Comparison of ENCODE assay signal across 8 cellular contexts in genomic region chr10:132904169-132904813, GRCh38. TPM values are rescaled to one million over a fixed set of nuclear protein-coding genes. Genes with fewer than 3 reads are reported as not detected.
DNase-seq lines count a peak whose midpoint lies in the region; ATAC-seq, FAIRE-seq and TF ChIP-seq lines count a peak whose summit lies in the region.

No MANE protein-coding gene starts in this region.

- H3K27me3 ChIP-seq in BJ (ENCODE audit: control insufficient read depth, insufficient read depth, low read length) (no peaks in the 10 kb centered on the region), Panc1 (ENCODE audit: control insufficient read depth, insufficient read depth, low read length) (peaks cover 7% of the 10 kb centered on the region), brain microvascular endothelial cell (replicated peaks) (no peaks in the 10 kb centered on the region)

- no peak overlapping the region for H3K4me3 Mint-ChIP-seq in stimulated activated naive B cell treated with anti-CD40 and anti-IgM and Interleukin-4, amounts not matched to agents 10 μg/mL and 1 μg/mL and 100 μg/mL, for 72 hours

- in situ Hi-C loops in Panc1 (cut with HindIII; ENCODE audit: low pct_unique_long_range_greater_than_20kb, low sequenced_read_pairs) (no loop called here), brain microvascular endothelial cell (cut with HindIII; ENCODE audit: low pct_ligation_motif_present, low sequenced_read_pairs) (no loop called here)

- H3K9me3 Mint-ChIP-seq in stimulated activated naive B cell treated with anti-CD40 and anti-IgM and Interleukin-4, amounts not matched to agents 10 μg/mL and 1 μg/mL and 100 μg/mL, for 72 hours = peaks cover 9 to 13% of the 10 kb centered on the region in 2 donors

- H3K27ac Mint-ChIP-seq in stimulated activated naive B cell treated with anti-CD40 and anti-IgM and Interleukin-4, amounts not matched to agents 10 μg/mL and 1 μg/mL and 100 μg/mL, for 72 hours = no peak overlapping the region

- no peaks in the 10 kb centered on the region; the same call in 1 of the 2 replicates for H3K9me3 ChIP-seq in Panc1 (ENCODE audit: control insufficient read depth, insufficient read depth, low read depth, low read length)

- ATAC-seq in Panc1 (peak; percentile 91), GM19463 (IDR thresholded peaks at IDR 0.05; ENCODE audit: unreplicated experiment) (no peak)
- ATAC-seq in stimulated activated naive B cell treated with anti-CD40 and anti-IgM and Interleukin-4, amounts not matched to agents 10 μg/mL and 1 μg/mL and 100 μg/mL, for 72 hours (replicated peaks) = peak; percentile 71 to 83

- CTCF ChIA-PET in BJ (lab: Yijun Ruan, JAX) = interaction anchor here (0.6 to 3.6 kb wide), 5 partner anchors 16 to 220 kb away, joined by 3 to 19 read pairs (median 3); no protein-coding TSS in a partner anchor
- CTCF ChIA-PET in Panc1 (lab: Charles Lee) = no interaction called here

- DNase-seq in BJ (ENCODE audit: low read depth) (no peak), GM18507 (ENCODE audit: extremely low spot score, insufficient read length, low read depth) (peak; percentile 47), Panc1 (ENCODE audit: low read depth, low spot score) (peak; percentile 51), brain microvascular endothelial cell (no peak), left kidney (ENCODE audit: low read depth, low spot score) (peak; percentile 67), GM12892 (ENCODE audit: insufficient read length) (no peak)
- no peak for DNase-seq in stimulated activated naive B cell treated with anti-CD40 and anti-IgM and Interleukin-4, amounts not matched to agents 10 μg/mL and 1 μg/mL and 100 μg/mL, for 72 hours

- intact Hi-C loops in Panc1 (cut with micrococcal nuclease; ENCODE audit: unreplicated experiment) = no loop called here

- no peaks in the 10 kb centered on the region for H3K36me3 Mint-ChIP-seq in stimulated activated naive B cell treated with anti-CD40 and anti-IgM and Interleukin-4, amounts not matched to agents 10 μg/mL and 1 μg/mL and 100 μg/mL, for 72 hours

- BruUV-seq in Panc1 (replicated peaks; lab: Mats Ljungman, UMichigan) = no TSS peak

- no peak overlapping the region for H3K27ac ChIP-seq in Panc1 (ENCODE audit: low read length)
- no peak overlapping the region for H3K27ac ChIP-seq in brain microvascular endothelial cell

- H3K27me3 Mint-ChIP-seq in stimulated activated naive B cell treated with anti-CD40 and anti-IgM and Interleukin-4, amounts not matched to agents 10 μg/mL and 1 μg/mL and 100 μg/mL, for 72 hours = peaks cover 31 to 46% of the 10 kb centered on the region in 2 donors

- H3K4me3 ChIP-seq in BJ (ENCODE audit: low read depth, low read length) (no peak overlapping the region), Panc1 (ENCODE audit: low read depth in 2 of 2, low read length in 2 of 2) (no peak overlapping the region), brain microvascular endothelial cell (ENCODE audit: low read depth, low read length) (no peak overlapping the region)

- POLR2A ChIA-PET in BJ (lab: Charles Lee) = no interaction called here
- POLR2A ChIA-PET in Panc1 (lab: Charles Lee) = no interaction called here

- H3K4me1 ChIP-seq in Panc1 (ENCODE audit: control insufficient read depth, insufficient read depth, low read length) = peaks cover 6% of the 10 kb centered on the region

- H3K4me1 Mint-ChIP-seq in stimulated activated naive B cell treated with anti-CD40 and anti-IgM and Interleukin-4, amounts not matched to agents 10 μg/mL and 1 μg/mL and 100 μg/mL, for 72 hours = peaks cover 7 to 10% of the 10 kb centered on the region in 2 donors

- FAIRE-seq in GM18507 (lab: Jason Lieb, UNC) (no peak), GM12892 (lab: Jason Lieb, UNC) (no peak)

- TF ChIP-seq CTCF in BJ (IDR thresholded peaks at IDR 0.05; ENCODE audit: insufficient read depth, low read depth, low read length) = peak; percentile 84
- TF ChIP-seq CTCF in Panc1 (IDR thresholded peaks at IDR 0.05) = peak; percentile 99
- TF ChIP-seq CTCF in brain microvascular endothelial cell (IDR thresholded peaks at IDR 0.05; ENCODE audit: low read depth, low read length, missing control alignments) = peak; percentile 87

- H3K36me3 ChIP-seq in BJ (ENCODE audit: control insufficient read depth, insufficient read depth, low read length) = no peaks in the 10 kb centered on the region
- H3K36me3 ChIP-seq in Panc1 (ENCODE audit: control insufficient read depth, insufficient read depth, low read length) = no peaks in the 10 kb centered on the region
- H3K36me3 ChIP-seq in brain microvascular endothelial cell (replicated peaks) = no peaks in the 10 kb centered on the region

- TF ChIP-seq POLR2A in GM12892 (IDR thresholded peaks at IDR 0.05; ENCODE audit: low read depth, low read length) = no peak

RNA-seq across cellular contexts. Expression of gene CFAP46, which starts 38.1 kb away (rescaled TPM):
- 1.8 and 2.0 TPM in 2 replicates for polyA plus RNA-seq in BJ (2011; rRNA removed)
- polyA minus RNA-seq in BJ (2011; rRNA and poly(A)+ RNA removed) = 0.15 and 0.66 TPM in 2 replicates
- total RNA-seq in Panc1 (2021; ENCODE audit: unreplicated experiment) = 1.6 TPM
- polyA plus RNA-seq in Panc1 (2012; ENCODE audit: insufficient read length) = 1.4 TPM
- polyA plus RNA-seq in GM12892 (2012; ENCODE audit: missing spikeins) = not detected

Comparison
In these comparisons a context has a peak if more than half of its experiments do, and no peak if none do; other contexts are left out.
1. DNase-seq: peak in GM18507 (single experiment), Panc1 (single experiment) and left kidney (single experiment); none in BJ (single experiment), brain microvascular endothelial cell (single experiment), stimulated activated naive B cell treated with anti-CD40 and anti-IgM and Interleukin-4, amounts not matched to agents 10 μg/mL and 1 μg/mL and 100 μg/mL, for 72 hours (single experiment) and GM12892 (single experiment).
2. Peak in every context shown above with its lines, with median percentiles within 50 percentile points of each other: CTCF ChIP-seq.